16 cellular contexts compared by ENCODE assay signal in the genomic region with DNA sequence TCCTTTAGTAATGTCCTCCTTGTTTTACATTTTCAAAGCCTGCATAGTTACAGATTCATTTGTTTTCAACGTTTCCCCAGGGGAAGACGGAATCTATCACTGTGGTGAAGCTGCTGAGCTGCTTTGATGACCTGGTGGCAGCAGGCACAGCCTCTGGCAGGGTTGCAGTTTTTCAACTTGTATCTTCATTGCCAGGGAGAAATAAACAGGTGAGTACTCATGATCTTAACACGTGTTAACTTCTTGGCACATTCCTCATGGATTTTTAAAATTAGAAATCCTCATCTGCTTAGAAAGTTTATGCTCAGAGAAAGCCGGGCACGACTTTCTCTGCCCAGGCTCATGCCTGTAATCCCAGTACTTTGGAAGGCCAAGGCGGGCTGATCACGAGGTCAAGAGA.
"Had no signal": no experiment of that assay in that cellular context is flagged by ENCODE, and none has a peak within 500 bp of the region (broad histone marks: within the 10 kb centered on the region; RNA-seq: fewer than 3 reads in every experiment).

No MANE protein-coding gene starts in this region.

- H3K36me3 ChIP-seq: WERI-Rb-1 had no signal

- H3K27ac ChIP-seq: brain microvascular endothelial cell, WERI-Rb-1 had no signal

- ATAC-seq: activated CD8-positive, alpha-beta T cell treated with anti-CD3 and anti-CD28 coated beads for 36 hours; stimulated activated memory B cell treated with anti-CD40 and anti-IgM and Interleukin-4, amounts not matched to agents 10 μg/mL and 1 μg/mL and 100 μg/mL, for 72 hours had no signal

- H3K27me3 ChIP-seq: brain microvascular endothelial cell had no signal

- H3K4me3 Mint-ChIP-seq: activated CD8-positive, alpha-beta T cell treated with anti-CD3 and anti-CD28 coated beads for 36 hours; activated naive CD4-positive, alpha-beta T cell treated with anti-CD3 and anti-CD28 coated beads, Interleukin-2, amount 50 U/mL, for 24 hours; endodermal cell; mesothelial cell of epicardium; stimulated activated memory B cell treated with anti-CD40 and anti-IgM and Interleukin-4, amounts not matched to agents 10 μg/mL and 1 μg/mL and 100 μg/mL, for 72 hours; T-helper 1 cell treated with Interleukin-12 subunit alpha and Interleukin-12 subunit beta and Interleukin-4 antibody, amounts not matched to agents 30 μg/mL and 1 μg/mL, for 36 hours had no signal

- H3K4me3 ChIP-seq: lung had no signal

- H3K27ac Mint-ChIP-seq: activated CD8-positive, alpha-beta T cell treated with anti-CD3 and anti-CD28 coated beads for 36 hours; activated naive CD4-positive, alpha-beta T cell treated with anti-CD3 and anti-CD28 coated beads, Interleukin-2, amount 50 U/mL, for 24 hours; endodermal cell; mesothelial cell of epicardium; stimulated activated memory B cell treated with anti-CD40 and anti-IgM and Interleukin-4, amounts not matched to agents 10 μg/mL and 1 μg/mL and 100 μg/mL, for 72 hours; T-helper 1 cell treated with Interleukin-12 subunit alpha and Interleukin-12 subunit beta and Interleukin-4 antibody, amounts not matched to agents 30 μg/mL and 1 μg/mL, for 36 hours had no signal

- H3K27me3 Mint-ChIP-seq: activated CD8-positive, alpha-beta T cell treated with anti-CD3 and anti-CD28 coated beads for 36 hours; activated naive CD4-positive, alpha-beta T cell treated with anti-CD3 and anti-CD28 coated beads, Interleukin-2, amount 50 U/mL, for 24 hours; stimulated activated memory B cell treated with anti-CD40 and anti-IgM and Interleukin-4, amounts not matched to agents 10 μg/mL and 1 μg/mL and 100 μg/mL, for 72 hours had no signal

- H3K4me1 Mint-ChIP-seq: mesothelial cell of epicardium; stimulated activated memory B cell treated with anti-CD40 and anti-IgM and Interleukin-4, amounts not matched to agents 10 μg/mL and 1 μg/mL and 100 μg/mL, for 72 hours had no signal

- DNase-seq: activated CD4-positive, alpha-beta T cell treated with anti-CD3 and anti-CD28 coated beads for 48 hours; activated CD8-positive, alpha-beta T cell treated with anti-CD3 and anti-CD28 coated beads for 36 hours; activated effector memory CD4-positive, alpha-beta T cell treated with anti-CD3 and anti-CD28 coated beads, Interleukin-2, amount 50 U/mL, for 16 hours; activated T-cell treated with anti-CD3 and anti-CD28 coated beads, Interleukin-2, amount 50 U/mL, for 48 hours; amniotic stem cell; brain microvascular endothelial cell; dermis blood vessel endothelial cell; endodermal cell; erythroblast; stimulated activated CD4-positive, alpha-beta T cell treated with anti-CD3 and anti-CD28 coated beads, Interleukin-2, amount 100 ng/mL, for 48 hours; WERI-Rb-1 had no signal
